Comparison of ENCODE assay signal across 8 cellular contexts in genomic region chr3:186931487-186932280, GRCh38. TPM values are rescaled to one million over a fixed set of nuclear protein-coding genes. Genes with fewer than 3 reads are reported as not detected.
DNase-seq lines count a peak whose midpoint lies in the region; ATAC-seq and TF ChIP-seq lines count a peak whose summit lies in the region.

No MANE protein-coding gene starts in this region.

- H3K36me3 ChIP-seq in ectodermal cell (ENCODE audit: control insufficient read depth, insufficient read depth, low read length) (no peaks in the 10 kb centered on the region), mesodermal cell (ENCODE audit: control insufficient read depth, insufficient read depth, low read length) (peaks cover 31% of the 10 kb centered on the region)

- intact Hi-C loops in CD4-positive, alpha-beta T cell (cut with DNase I, micrococcal nuclease) = loop anchor here (1.0 to 10.0 kb wide), 9 partner anchors 23 to 357 kb away; partner anchors contain the start of gene DNAJB11 (in 1 of the 2)

- H3K9me3 Mint-ChIP-seq in CD4-positive, alpha-beta T cell = no peaks in the 10 kb centered on the region

- 1% methylated on average over 35 of the region's 35 CpGs for WGBS in ectodermal cell, 2 experiments
- WGBS in mesodermal cell (ENCODE audit: insufficient coverage in 2 of 2), 2 experiments = 0 to 2% methylated on average over 21 to 23 of the region's 35 CpGs

- H3K36me3 Mint-ChIP-seq in CD4-positive, alpha-beta T cell (ENCODE audit: low read depth) = peaks cover 67% of the 10 kb centered on the region

- peak; percentile 62 for ATAC-seq in CD4-positive, alpha-beta T cell (ENCODE audit: poor library complexity)
- peak; percentile 8 for ATAC-seq in GM21515 (IDR thresholded peaks at IDR 0.05; ENCODE audit: unreplicated experiment)

- H3K4me3 Mint-ChIP-seq in CD4-positive, alpha-beta T cell = peak overlapping the region; percentile 100

- H3K4me3 ChIP-seq in ectodermal cell (ENCODE audit: insufficient read depth, low read depth, low read length) (peak overlapping the region; percentile 75), mesodermal cell (ENCODE audit: extremely low read depth, insufficient read depth, low read length, poor library complexity, severe bottlenecking) (peak overlapping the region; percentile 87)

- H3K27me3 ChIP-seq in CD4-positive, alpha-beta T cell (ENCODE audit: control insufficient read depth, insufficient read depth, low read length) = no peaks in the 10 kb centered on the region
- H3K27me3 ChIP-seq in ectodermal cell (ENCODE audit: control insufficient read depth, insufficient read depth, low read length, poor library complexity, severe bottlenecking) = peaks cover 3% of the 10 kb centered on the region

- CTCF ChIA-PET in CD4-positive, alpha-beta T cell (lab: Charles Lee) = interaction anchor here (0.6 to 3.9 kb wide), 25 partner anchors 10 to 988 kb away, joined by 3 to 23 read pairs (median 4); partner anchors contain the start of gene RPL39L

- H3K4me1 Mint-ChIP-seq in CD4-positive, alpha-beta T cell (ENCODE audit: low read depth) = peaks cover 50% of the 10 kb centered on the region

- DNase-seq in CD4-positive, alpha-beta T cell = peak; percentile 46 to 69 (median 62)
- DNase-seq in M059J (ENCODE audit: low read depth) (peak; percentile 54), COLO829 (ENCODE audit: low spot score) (no peak)
- peak; percentile 47 to 60 for DNase-seq in activated CD4-positive, alpha-beta T cell treated with anti-CD3 and anti-CD28 coated beads, Interleukin-2, amount 50 U/mL, for 24 hours (ENCODE audit: low read depth in 1 of 2, low spot score in 1 of 2)
- peak; percentile 34 to 51 for DNase-seq in stimulated activated CD8-positive, alpha-beta memory T cell treated with anti-CD3 and anti-CD28 coated beads, Interleukin-4, amount 100 ng/mL, for 4 hours (ENCODE audit: low read depth in 2 of 2, low spot score in 1 of 2)

- no peak for TF ChIP-seq CTCF in CD4-positive, alpha-beta T cell (IDR thresholded peaks at IDR 0.05)

- H3K27ac Mint-ChIP-seq in CD4-positive, alpha-beta T cell = peak overlapping the region; percentile 94

- peaks cover 13% of the 10 kb centered on the region for H3K4me1 ChIP-seq in ectodermal cell (ENCODE audit: control insufficient read depth, insufficient read depth, low read length)
- no peaks in the 10 kb centered on the region for H3K4me1 ChIP-seq in mesodermal cell (ENCODE audit: control insufficient read depth, insufficient read depth, low read length, poor library complexity, severe bottlenecking)

- POLR2A ChIA-PET in CD4-positive, alpha-beta T cell (lab: Charles Lee) = interaction anchor here (0.6 to 5.3 kb wide), 38 partner anchors 9 to 233 kb away, joined by 3 to 88 read pairs (median 5); partner anchors contain the start of genes ADIPOQ, EIF4A2 and RPL39L

- H3K27ac ChIP-seq in CD4-positive, alpha-beta T cell (ENCODE audit: low read depth, low read length) = peak overlapping the region; percentile 87
- peak overlapping the region; percentile 52 for H3K27ac ChIP-seq in ectodermal cell (ENCODE audit: insufficient read depth, low read depth, low read length, poor library complexity, severe bottlenecking)
- peak overlapping the region; percentile 16 for H3K27ac ChIP-seq in mesodermal cell (ENCODE audit: low read depth, low read length, severe bottlenecking)

- no peaks in the 10 kb centered on the region for H3K27me3 Mint-ChIP-seq in CD4-positive, alpha-beta T cell

- H3K9me3 ChIP-seq in CD4-positive, alpha-beta T cell (ENCODE audit: control insufficient read depth, low read length) = no peaks in the 10 kb centered on the region
- H3K9me3 ChIP-seq in ectodermal cell (ENCODE audit: control insufficient read depth, low read length) (no peaks in the 10 kb centered on the region), mesodermal cell (ENCODE audit: control insufficient read depth, low read length) (no peaks in the 10 kb centered on the region)

RNA-seq across cellular contexts. Expression of gene ST6GAL1, which starts 1.4 kb away (rescaled TPM):
- 10 to 100 TPM; 27.6 to 29.1 TPM for total RNA-seq in CD4-positive, alpha-beta T cell
- 0.47 and 1.2 TPM in 2 replicates for total RNA-seq in M059J (2014; rRNA removed; shearing (Covaris generic))
- 69.5 TPM for polyA plus RNA-seq in ectodermal cell (2013, experiment 1 of 4)
- 60.2 TPM for polyA plus RNA-seq in ectodermal cell (2013, experiment 2 of 4)
- polyA plus RNA-seq in ectodermal cell (2013, experiment 3 of 4) = 41.4 TPM
- polyA plus RNA-seq in ectodermal cell (2013, experiment 4 of 4) = 50.6 TPM
- polyA plus RNA-seq in mesodermal cell (2013, experiment 1 of 2) = 61.2 TPM
- 39.4 TPM for polyA plus RNA-seq in mesodermal cell (2013, experiment 2 of 2)

Comparison
In these comparisons a context has a peak if more than half of its experiments do, and no peak if none do; other contexts are left out.
1. H3K27ac ChIP-seq: peak in every context shown above with its lines; median percentile 87 in CD4-positive, alpha-beta T cell; 52 in ectodermal cell; 16 in mesodermal cell.
2. RNA of gene ST6GAL1, which starts 1.4 kb away (total RNA-seq): 27.6 to 29.1 TPM in CD4-positive, alpha-beta T cell; 0.47 to 1.2 TPM in M059J; every median in the first group is over 10 times any median in the second.